Comparison of ENCODE assay signal across 1 cellular context in genomic region chr14:37223947-37224474, GRCh38.
TF ChIP-seq lines count a peak whose summit lies in the region.

No MANE protein-coding gene starts in this region.

TF ChIP-seq in HepG2, 621 proteins besides CTCF, POLR2A, EP300 and RAD21:
- TF ChIP-seq KDM1A (CRISPR knock-in tag; IDR thresholded peaks at IDR 0.05) (no peak), ZNF225 (CRISPR knock-in tag; IDR thresholded peaks at IDR 0.05) (no peak), ZC3H4 (CRISPR knock-in tag; IDR thresholded peaks at IDR 0.05; ENCODE audit: borderline replicate concordance) (no peak), ELK4 (CRISPR knock-in tag; IDR thresholded peaks at IDR 0.05; ENCODE audit: borderline replicate concordance) (no peak), ZNF10 (CRISPR knock-in tag; IDR thresholded peaks at IDR 0.05; ENCODE audit: borderline replicate concordance, low read depth) (0 out of 2 replicates have a peak, but pooled peaks have one; percentile 50), ZNF121 (CRISPR knock-in tag; IDR thresholded peaks at IDR 0.05) (peak; percentile 86), ELF4 (CRISPR knock-in tag; IDR thresholded peaks at IDR 0.05; ENCODE audit: borderline replicate concordance) (no peak), ZFP82 (CRISPR knock-in tag; IDR thresholded peaks at IDR 0.05; ENCODE audit: borderline replicate concordance) (no peak), HOXA3 (CRISPR knock-in tag; IDR thresholded peaks at IDR 0.05) (no peak), STAG1 (CRISPR knock-in tag; IDR thresholded peaks at IDR 0.05) (no peak), CREBL2 (CRISPR knock-in tag; IDR thresholded peaks at IDR 0.05; ENCODE audit: borderline replicate concordance) (no peak), MXD1 (CRISPR knock-in tag; IDR thresholded peaks at IDR 0.05) (no peak), REXO4 (CRISPR knock-in tag; IDR thresholded peaks at IDR 0.05; ENCODE audit: borderline replicate concordance) (no peak)
TF ChIP-seq in HepG2: peak in this region for 2.
